In genomic region chr9:110058304-110058953, GRCh38 we compare ENCODE assay signal across 8 cellular contexts.
DNase-seq lines count a peak whose midpoint lies in the region; ATAC-seq, FAIRE-seq and TF ChIP-seq lines count a peak whose summit lies in the region.

No MANE protein-coding gene starts in this region.

- ATAC-seq in HG02970 (IDR thresholded peaks at IDR 0.05; ENCODE audit: low FRiP score, unreplicated experiment): no peak

- peaks cover 14% of the 10 kb centered on the region for H4K20me1 ChIP-seq in endothelial cell of umbilical vein (replicated peaks; ENCODE audit: control insufficient read depth, extremely low read depth, insufficient read depth, low read length)

- no peak overlapping the region for H3K9ac ChIP-seq in endothelial cell of umbilical vein (replicated peaks; ENCODE audit: extremely low read depth, insufficient read depth, low read length)

- dilution Hi-C loops in endothelial cell of umbilical vein (cut with MboI; ENCODE audit: extremely low pct_ligation_motif_present, low sequenced_read_pairs): no loop called here

- DNase-seq in DMS153 (lab: John Stamatoyannopoulos, UW) (peak; percentile 35), HFFc6 (peak; percentile 36), NCI-H510A (lab: John Stamatoyannopoulos, UW) (peak; percentile 21), endothelial cell of umbilical vein (ENCODE audit: low read depth, low spot score) (peak; percentile 82), neural crest cell (ENCODE audit: low read depth, low spot score) (peak; percentile 37), DMS79 (lab: John Stamatoyannopoulos, UW) (no peak)
- peak; percentile 44 to 54 for DNase-seq in activated CD4-positive, alpha-beta T cell treated with anti-CD3 and anti-CD28 coated beads, Interleukin-2, amount 50 U/mL, for 4 hours

- H3K9me3 Mint-ChIP-seq in HFFc6 (no peaks in the 10 kb centered on the region), neural crest cell (no peaks in the 10 kb centered on the region)

- TF ChIP-seq POLR2A in endothelial cell of umbilical vein (IDR thresholded peaks at IDR 0.05; ENCODE audit: low read depth, low read length): peak; percentile 31

- H3K36me3 Mint-ChIP-seq in HFFc6 (ENCODE audit: low read depth) (peaks cover 39% of the 10 kb centered on the region), neural crest cell (ENCODE audit: low read depth) (peaks cover 11% of the 10 kb centered on the region)

- H3K4me3 ChIP-seq in endothelial cell of umbilical vein (replicated peaks in 1 of 3; ENCODE audit: insufficient read depth in 1 of 3, low read depth in 1 of 3, low read length in 3 of 3): no peak overlapping the region

- intact Hi-C loops in endothelial cell of umbilical vein (cut with micrococcal nuclease): loop anchor here (1.0 to 5.0 kb wide), 4 partner anchors 90 to 486 kb away; no protein-coding TSS in a partner anchor

- no peaks in the 10 kb centered on the region for H3K27me3 ChIP-seq in endothelial cell of umbilical vein (ENCODE audit: control insufficient read depth in 2 of 2, insufficient read depth in 2 of 2, low read length in 2 of 2)

- peaks cover 30% of the 10 kb centered on the region for H3K4me1 ChIP-seq in endothelial cell of umbilical vein (ENCODE audit: control insufficient read depth, extremely low read depth, insufficient read depth, low read length)

- peak overlapping the region; percentile 30 for H3K27ac ChIP-seq in endothelial cell of umbilical vein (ENCODE audit: insufficient read depth, low read depth, low read length)

- no peaks in the 10 kb centered on the region for H3K9me3 ChIP-seq in endothelial cell of umbilical vein (replicated peaks; ENCODE audit: control insufficient read depth, insufficient read depth, low read length)

- H3K4me3 Mint-ChIP-seq in HFFc6: no peak overlapping the region
- H3K4me3 Mint-ChIP-seq in neural crest cell: no peak overlapping the region

- no TSS peak for BruUV-seq in endothelial cell of umbilical vein (replicated peaks; lab: Mats Ljungman, UMichigan)

- H3K79me2 ChIP-seq in endothelial cell of umbilical vein (ENCODE audit: control insufficient read depth, insufficient read depth, low read length): peaks cover 97% of the 10 kb centered on the region

- H3K27me3 Mint-ChIP-seq in HFFc6 (ENCODE audit: insufficient read depth): no peaks in the 10 kb centered on the region; the same call in 1 of the 2 replicates
- no peaks in the 10 kb centered on the region for H3K27me3 Mint-ChIP-seq in neural crest cell (ENCODE audit: low read depth)

- TF ChIP-seq CTCF in HFFc6 (IDR thresholded peaks at IDR 0.05): peak; percentile 69
- peak; percentile 37 to 46 for TF ChIP-seq CTCF in endothelial cell of umbilical vein (IDR thresholded peaks at IDR 0.05; ENCODE audit: extremely low read depth in 1 of 2, insufficient read depth in 1 of 2, low read depth in 1 of 2, low read length in 2 of 2)
- peak; percentile 65 for TF ChIP-seq CTCF in neural crest cell (conservative IDR thresholded peaks at IDR 0.05)

- FAIRE-seq in endothelial cell of umbilical vein (lab: Jason Lieb, UNC): peak; percentile 82

- peaks cover 2% of the 10 kb centered on the region in 2 experiments for H3K36me3 ChIP-seq in endothelial cell of umbilical vein (ENCODE audit: control insufficient read depth in 2 of 2, extremely low read depth in 1 of 2, insufficient read depth in 2 of 2, low read length in 2 of 2)

- H3K27ac Mint-ChIP-seq in HFFc6: peak overlapping the region; percentile 49
- H3K27ac Mint-ChIP-seq in neural crest cell (ENCODE audit: unreplicated experiment): peak overlapping the region; percentile 4

- H3K9me1 ChIP-seq in endothelial cell of umbilical vein (replicated peaks; ENCODE audit: control insufficient read depth, extremely low read depth, insufficient read depth, low read length): no peaks in the 10 kb centered on the region

- no peak overlapping the region for H3K4me2 ChIP-seq in endothelial cell of umbilical vein (ENCODE audit: insufficient read depth, low read length)

- H3K4me1 Mint-ChIP-seq in HFFc6 (ENCODE audit: low read depth) (peaks cover 60% of the 10 kb centered on the region), neural crest cell (peaks cover 39% of the 10 kb centered on the region)

- POLR2A ChIA-PET in endothelial cell of umbilical vein (lab: Charles Lee): interaction anchor here (2.2 kb wide), 1 partner anchor 147 kb away, joined by 13 read pairs; no protein-coding TSS in a partner anchor

- no peak overlapping the region for H2AFZ ChIP-seq in endothelial cell of umbilical vein (ENCODE audit: low read depth, low read length)

- CTCF ChIA-PET in endothelial cell of umbilical vein (lab: Charles Lee): interaction anchor here (0.7 to 6.0 kb wide), 13 partner anchors 8 to 199 kb away, joined by 3 to 64 read pairs (median 4); no protein-coding TSS in a partner anchor

TF ChIP-seq in endothelial cell of umbilical vein, 7 proteins besides CTCF, POLR2A, EP300 and RAD21:
- peak; percentile 43 for TF ChIP-seq POLR2AphosphoS5 (IDR thresholded peaks at IDR 0.05; ENCODE audit: insufficient read depth, low read depth, low read length)
- TF ChIP-seq MYC (IDR thresholded peaks at IDR 0.05; ENCODE audit: low read depth, low read length): no peak
